ENCODE assay signal across 8 cellular contexts in genomic region chr10:91624633-91625032, GRCh38. TPM values are rescaled to one million over a fixed set of nuclear protein-coding genes. Genes with fewer than 3 reads are reported as not detected.
"Had no signal": no experiment of that assay in that cellular context is flagged by ENCODE, and none has a peak within 500 bp of the region (broad histone marks: within the 10 kb centered on the region; RNA-seq: fewer than 3 reads in every experiment).

No MANE protein-coding gene starts in this region.

- H3K27ac Mint-ChIP-seq: GM23338, H9, IgD-negative memory B cell had no signal

- H2AFZ ChIP-seq: GM23338 had no signal

- H3K4me1 Mint-ChIP-seq: GM23338, H9, IgD-negative memory B cell had no signal

- ATAC-seq: GM23338 had no signal

- FAIRE-seq: H1, HTR-8/SVneo had no signal

- H3K4me2 ChIP-seq: GM23338 had no signal

- H3K4me3 ChIP-seq: GM23338 had no signal

- DNase-seq: H9, HCEC 1CT, KG1 had no signal

- H3K4me3 Mint-ChIP-seq: GM23338, H9, IgD-negative memory B cell had no signal

RNA-seq across cellular contexts. Expression of gene PPP1R3C, which starts 8.2 kb away (rescaled TPM):
- total RNA-seq: HT-29 had no signal
- polyA plus RNA-seq: IgD-negative memory B cell had no signal
